Comparison of ENCODE assay signal across 8 cellular contexts in the genomic region with DNA sequence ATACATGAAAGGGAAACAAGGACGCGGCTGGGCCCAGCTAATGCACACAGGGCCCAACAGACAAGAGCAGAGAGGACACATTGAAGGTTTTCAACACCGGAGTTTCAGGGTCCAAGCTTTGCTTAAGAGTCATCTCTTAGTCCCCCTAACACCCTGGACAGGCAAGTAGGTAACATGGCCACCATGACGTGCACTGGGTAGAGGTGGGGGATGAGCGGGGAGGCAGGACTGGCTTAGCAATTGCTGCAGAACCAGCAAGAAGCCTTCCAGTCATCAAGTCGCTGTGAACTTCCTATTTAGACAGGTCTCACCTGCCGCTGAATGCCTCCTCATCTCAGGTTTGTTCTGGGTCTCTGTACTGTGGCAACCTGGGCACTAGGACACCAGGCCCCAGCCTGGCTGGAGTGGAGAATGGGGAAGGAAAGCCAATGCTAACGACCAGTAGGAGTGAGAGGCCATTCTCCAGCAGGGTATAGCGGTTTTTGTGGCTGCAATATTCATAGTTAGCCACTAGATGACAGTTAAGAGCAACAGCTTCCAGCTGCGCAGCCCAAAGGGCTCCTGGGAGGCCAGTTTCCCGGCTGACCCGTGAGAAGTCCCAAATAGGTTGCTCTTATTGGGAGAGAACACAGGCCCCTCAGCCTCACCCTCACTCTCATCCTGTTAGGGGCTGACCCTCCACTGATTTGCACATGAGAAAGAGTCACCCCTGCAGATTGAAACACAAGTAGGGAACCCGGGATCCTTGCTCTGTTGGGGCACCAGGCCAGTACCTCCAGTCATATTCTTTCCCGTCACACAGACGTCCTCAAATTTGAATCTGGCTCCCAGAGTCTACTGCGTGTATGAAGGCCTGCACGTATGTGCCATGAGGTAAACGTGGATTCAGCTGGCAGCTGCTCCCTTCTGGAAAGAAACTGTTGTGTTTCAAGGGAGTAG. TPM values are rescaled to one million over a fixed set of nuclear protein-coding genes. Genes with fewer than 3 reads are reported as not detected.
A peak's percentile ranks its signal among the peaks of the same experiment; 100 is the strongest.
DNase-seq lines count a peak whose midpoint lies in the region; ATAC-seq, FAIRE-seq and TF ChIP-seq lines count a peak whose summit lies in the region.

No MANE protein-coding gene starts in this region.

- no peak overlapping the region for H4K5ac ChIP-seq in IMR-90 (ENCODE audit: low read depth, low read length)

- H3K27me3 ChIP-seq in IMR-90 (ENCODE audit: control insufficient read depth, insufficient read depth, low read length) = peaks cover 5% of the 10 kb centered on the region
- no peaks in the 10 kb centered on the region for H3K27me3 ChIP-seq in brain microvascular endothelial cell (replicated peaks)
- H3K27me3 ChIP-seq in small intestine (ENCODE audit: control insufficient read depth in 2 of 2, insufficient read depth in 2 of 2, low read length in 2 of 2) = no peaks in the 10 kb centered on the region

- H2AFZ ChIP-seq in IMR-90 (replicated peaks; ENCODE audit: low read length, poor library complexity) = peak overlapping the region; percentile 79

- H2BK20ac ChIP-seq in IMR-90 (ENCODE audit: low read depth, low read length) = no peak overlapping the region; the same call in 1 of the 2 replicates

- no peak overlapping the region for H3K4me3 Mint-ChIP-seq in immature natural killer cell

- no peak overlapping the region for H2AK9ac ChIP-seq in IMR-90 (replicated peaks; ENCODE audit: low read depth, low read length, poor library complexity)

- in situ Hi-C loops in IMR-90 (cut with MboI; ENCODE audit: low sequenced_read_pairs) (loop anchor here (5.0 kb wide), 1 partner anchor 267 kb away; no protein-coding TSS in a partner anchor), brain microvascular endothelial cell (cut with HindIII; ENCODE audit: low pct_ligation_motif_present, low sequenced_read_pairs) (no loop called here)

- H3K4me2 ChIP-seq in IMR-90 (ENCODE audit: low read depth, low read length) = no peak overlapping the region; the same call in 1 of the 2 replicates

- TF ChIP-seq CTCF in IMR-90 (conservative IDR thresholded peaks at IDR 0.05; ENCODE audit: low read depth, low read length) (peak; percentile 80), brain microvascular endothelial cell (IDR thresholded peaks at IDR 0.05; ENCODE audit: low read depth, low read length, missing control alignments) (peak; percentile 87)

- no peak for TF ChIP-seq POLR2A in IMR-90 (IDR thresholded peaks at IDR 0.05; ENCODE audit: low read depth, low read length)

- H3K18ac ChIP-seq in IMR-90 (ENCODE audit: low read depth, low read length) = no peak overlapping the region

- H2BK5ac ChIP-seq in IMR-90 (ENCODE audit: low read depth, low read length, poor library complexity, severe bottlenecking) = no peak overlapping the region

- H3K9me1 ChIP-seq in IMR-90 (ENCODE audit: insufficient read depth, low read length) = peaks cover 7% of the 10 kb centered on the region; the same call in 1 of the 2 replicates

- no peak overlapping the region for H3K27ac Mint-ChIP-seq in immature natural killer cell

- no peaks in the 10 kb centered on the region for H3K79me1 ChIP-seq in IMR-90 (ENCODE audit: low read depth in 1 of 2, low read length in 2 of 2)

- H3K56ac ChIP-seq in IMR-90 (ENCODE audit: extremely low read depth, insufficient read depth, low read length) = no peak overlapping the region

- H3K4me3 ChIP-seq in IMR-90 (ENCODE audit: insufficient read depth, low read depth, low read length) (no peak overlapping the region), brain microvascular endothelial cell (ENCODE audit: low read depth, low read length) (no peak overlapping the region), small intestine (ENCODE audit: low read depth in 1 of 2, low read length in 2 of 2) (no peak overlapping the region)

- H3K4ac ChIP-seq in IMR-90 (ENCODE audit: low read depth, low read length) = no peak overlapping the region

- H3K36me3 Mint-ChIP-seq in immature natural killer cell = no peaks in the 10 kb centered on the region

- dilution Hi-C loops in IMR-90 (cut with HindIII; ENCODE audit: low sequenced_read_pairs, unreplicated experiment) = no loop called here

- no peak overlapping the region for H4K91ac ChIP-seq in IMR-90 (ENCODE audit: insufficient read depth, low read depth, low read length)

- peak overlapping the region in 1 of 2 experiments; percentile 43; a peak in 1 of 4 replicates for H4K8ac ChIP-seq in IMR-90 (ENCODE audit: low read depth in 2 of 2, low read length in 2 of 2)

- no peak overlapping the region for H2AK5ac ChIP-seq in IMR-90 (ENCODE audit: low read depth, low read length)

- H3K9me3 ChIP-seq in IMR-90 (ENCODE audit: control insufficient read depth, insufficient read depth, low read length) (no peaks in the 10 kb centered on the region), small intestine (ENCODE audit: control insufficient read depth, low read depth) (no peaks in the 10 kb centered on the region)

- POLR2A ChIA-PET in IMR-90 (lab: Charles Lee; ENCODE audit: unreplicated experiment) = no interaction called here

- H4K20me1 ChIP-seq in IMR-90 (ENCODE audit: insufficient read depth, low read length) = no peaks in the 10 kb centered on the region

- BruUV-seq in IMR-90 (replicated peaks; lab: Mats Ljungman, UMichigan) = no TSS peak

- H3K36me3 ChIP-seq in IMR-90 (ENCODE audit: control insufficient read depth, insufficient read depth, low read length) (no peaks in the 10 kb centered on the region), brain microvascular endothelial cell (replicated peaks) (no peaks in the 10 kb centered on the region), small intestine (ENCODE audit: control insufficient read depth in 2 of 2, insufficient read depth in 2 of 2, low read length in 2 of 2) (no peaks in the 10 kb centered on the region)

- no peak overlapping the region for H2BK120ac ChIP-seq in IMR-90 (ENCODE audit: low read depth, low read length)

- H3K23ac ChIP-seq in IMR-90 (ENCODE audit: low read depth, low read length) = no peak overlapping the region

- intact Hi-C loops in IMR-90 (cut with micrococcal nuclease) = loop anchor here (1.0 to 2.0 kb wide), 2 partner anchors 83 to 269 kb away; partner anchors contain the start of gene SUCO

- H3K27ac ChIP-seq in IMR-90 (ENCODE audit: insufficient read depth, low read length) (no peak overlapping the region), brain microvascular endothelial cell (no peak overlapping the region), small intestine (ENCODE audit: low read depth in 1 of 2, low read length in 1 of 2) (peak overlapping the region; percentile 76 to 81)

- no peak overlapping the region for H3K14ac ChIP-seq in IMR-90 (replicated peaks; ENCODE audit: low read depth, low read length)

- peaks cover 0 to 4% (median 0%) of the 10 kb centered on the region in 3 donors for H3K27me3 Mint-ChIP-seq in immature natural killer cell (ENCODE audit: low read depth in 3 of 3)

- H2BK15ac ChIP-seq in IMR-90 (ENCODE audit: low read depth, low read length) = no peak overlapping the region; the same call in 2 of the 3 replicates

- TF ChIP-seq RAD21 in IMR-90 (IDR thresholded peaks at IDR 0.05; ENCODE audit: low read length) = peak; percentile 76

- no peaks in the 10 kb centered on the region for H3K9me3 Mint-ChIP-seq in immature natural killer cell

- CTCF ChIA-PET in IMR-90 (lab: Yijun Ruan, JAX) = interaction anchor here (0.6 to 1.6 kb wide), 2 partner anchors 23 to 270 kb away, joined by 3 to 10 read pairs; no protein-coding TSS in a partner anchor

- no peak for DNase-seq in activated CD4-positive, CD25-positive, alpha-beta regulatory T cell (lab: John Stamatoyannopoulos, UW)
- peak; percentile 51 for DNase-seq in IMR-90
- peak; percentile 77 to 86 for DNase-seq in SHP77 (lab: John Stamatoyannopoulos, UW)
- peak; percentile 56 for DNase-seq in brain microvascular endothelial cell
- peak; percentile 30 to 34 (median 32) for DNase-seq in immature natural killer cell
- DNase-seq in small intestine = peak; percentile 71

- peaks cover 2 to 8% of the 10 kb centered on the region in 2 donors for H3K4me1 Mint-ChIP-seq in immature natural killer cell

- peak; percentile 58 to 62 for ATAC-seq in activated CD4-positive, CD25-positive, alpha-beta regulatory T cell treated with anti-CD3 and anti-CD28 coated beads, Interleukin-2, amount 50 U/mL, for 24 hours
- ATAC-seq in GM21526 (IDR thresholded peaks at IDR 0.05; ENCODE audit: low FRiP score, unreplicated experiment) (peak; percentile 86), IMR-90 (ENCODE audit: low read depth) (peak; percentile 95)

- H3K4me1 ChIP-seq in IMR-90 (ENCODE audit: control insufficient read depth, insufficient read depth, low read length) = peaks cover 10% of the 10 kb centered on the region
- H3K4me1 ChIP-seq in small intestine (ENCODE audit: control insufficient read depth in 2 of 2, insufficient read depth in 1 of 2, low read depth in 1 of 2, low read length in 1 of 2) = peaks cover 0 to 1% of the 10 kb centered on the region in 2 donors

- 54% methylated on average over 6 of the region's 18 CpGs; no CpG with 5 or more reads in 1 of the 2 experiments for WGBS in IMR-90 (ENCODE audit: extremely low coverage in 2 of 2, insufficient read length in 1 of 2), 2 experiments
- WGBS in small intestine, 3 donors = 24 to 45% (median 31%) methylated on average over 18 of the region's 18 CpGs

- H3K9ac ChIP-seq in IMR-90 (ENCODE audit: low read depth, low read length) = no peak overlapping the region

- no peak for FAIRE-seq in small intestine (lab: Jason Lieb, UNC)

TF ChIP-seq in IMR-90, 13 proteins besides CTCF, POLR2A, EP300 and RAD21:
- TF ChIP-seq SMC3 (IDR thresholded peaks at IDR 0.05; ENCODE audit: low read depth, low read length) = peak; percentile 58
- TF ChIP-seq RCOR1 (IDR thresholded peaks at IDR 0.05; ENCODE audit: insufficient replicate concordance, low read length) = no peak
- no peak for TF ChIP-seq BHLHE40 (IDR thresholded peaks at IDR 0.05; ENCODE audit: low read depth, low read length)
TF ChIP-seq in IMR-90: peak in this region for 1.

RNA-seq across cellular contexts. Expression of gene PIGC, which starts 6.0 kb away (rescaled TPM):
- total RNA-seq in IMR-90 (2012; rRNA removed) = 14.9 and 19.4 TPM in 2 replicates
- polyA plus RNA-seq in IMR-90 (2012; rRNA removed) = 13.2 and 15.8 TPM in 2 replicates
- polyA plus RNA-seq in IMR-90 (2012; cell fraction: cytosol; rRNA removed) = 7.2 and 7.7 TPM in 2 replicates
- 2.6 and 13.4 TPM in 2 replicates for polyA plus RNA-seq in IMR-90 (2012; cell fraction: nucleus; rRNA removed; ENCODE audit: low replicate concordance)
- 10 to 100 TPM; 77.1 to 90.0 (median 83.4) TPM for polyA plus RNA-seq in immature natural killer cell
- 10 to 100 TPM; 19.0 to 24.6 (median 22.2) TPM for polyA plus RNA-seq in small intestine

RNA-seq across cellular contexts. Expression of gene C1orf105, which starts 29.4 kb away (rescaled TPM):
- not detected in 2 replicates for total RNA-seq in IMR-90 (2012; rRNA removed)
- polyA plus RNA-seq in IMR-90 (2012; rRNA removed) (not detected in 2 replicates), immature natural killer cell (not detected), small intestine (1 to 10 TPM in 1 of 3 donors, under 1 TPM in 1, not detected in 1; 0.10 to 1.1 TPM)
- polyA plus RNA-seq in IMR-90 (2012; cell fraction: cytosol; rRNA removed) = not detected in 2 replicates
- not detected in 2 replicates for polyA plus RNA-seq in IMR-90 (2012; cell fraction: nucleus; rRNA removed; ENCODE audit: low replicate concordance)

Comparison
In these comparisons a context has a peak if more than half of its experiments do, and no peak if none do; other contexts are left out.
1. DNase-seq: peak in IMR-90 (single experiment), SHP77 (2 of 2), brain microvascular endothelial cell (single experiment), immature natural killer cell (3 of 3) and small intestine (single experiment); none in activated CD4-positive, CD25-positive, alpha-beta regulatory T cell (0 of 4).
2. H3K27ac ChIP-seq: peak in small intestine (2 of 2); none in IMR-90 (single experiment) and brain microvascular endothelial cell (single experiment).
3. Peak in every context shown above with its lines, with median percentiles within 50 percentile points of each other: ATAC-seq.